Comparison of ENCODE assay signal across 20 cellular contexts in the genomic region with DNA sequence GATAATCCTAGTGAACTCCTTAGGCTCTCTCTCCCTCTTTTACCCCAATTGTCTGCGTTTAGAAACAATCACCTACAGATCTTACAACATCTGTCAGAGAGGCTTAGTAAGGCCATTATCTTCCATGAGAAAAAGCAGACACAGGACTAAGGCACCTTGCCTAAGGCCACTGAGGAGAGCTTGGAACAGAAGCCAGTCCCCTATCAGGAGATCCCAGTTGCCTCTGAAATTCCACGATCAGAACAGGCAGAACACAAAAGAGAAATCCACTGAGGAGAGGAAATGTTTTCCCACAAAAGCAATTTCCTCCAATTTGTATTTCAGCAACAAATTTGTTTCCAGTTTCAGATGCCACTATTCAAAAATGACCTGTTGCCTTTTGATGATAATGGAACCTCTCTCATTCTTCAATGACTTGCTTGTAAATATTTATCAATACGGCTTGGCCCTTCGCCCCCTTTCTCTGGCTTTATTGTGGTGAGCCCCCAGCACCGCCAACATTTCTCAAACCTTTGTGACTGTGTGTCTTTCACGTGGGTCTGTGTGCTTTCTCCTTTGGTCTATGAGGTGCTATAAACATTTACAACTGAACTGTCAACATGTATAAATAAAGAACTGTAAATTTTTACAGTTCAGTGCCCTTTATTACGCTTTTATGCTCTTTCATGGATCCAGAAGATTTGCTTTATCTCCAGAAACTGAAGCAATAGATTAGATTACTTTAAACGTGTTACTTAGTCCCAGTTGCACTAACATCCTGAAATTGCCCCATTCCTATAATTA.
DNase-seq lines count a peak whose midpoint lies in the region; ATAC-seq, FAIRE-seq and TF ChIP-seq lines count a peak whose summit lies in the region.
"Had no signal": no experiment of that assay in that cellular context is flagged by ENCODE, and none has a peak within 500 bp of the region (broad histone marks: within the 10 kb centered on the region; RNA-seq: fewer than 3 reads in every experiment).

No MANE protein-coding gene starts in this region.

- ATAC-seq in Right ventricle myocardium superior (ENCODE audit: poor library complexity), result peak; percentile 69
- ATAC-seq in Right ventricle myocardium inferior, result no peak
- ATAC-seq in mucosa of descending colon, result peak; percentile 95
- ATAC-seq: activated naive CD8-positive, alpha-beta T cell treated with anti-CD3 and anti-CD28 coated beads, Interleukin-2, amount 50 U/mL, for 24 hours; foreskin keratinocyte had no signal

- no peaks in the 10 kb centered on the region for H3K27me3 ChIP-seq in endothelial cell of umbilical vein (ENCODE audit: control insufficient read depth in 2 of 2, insufficient read depth in 2 of 2, low read length in 2 of 2)
- H3K27me3 ChIP-seq: foreskin keratinocyte had no signal

- peaks cover 24% of the 10 kb centered on the region for H3K4me1 ChIP-seq in endothelial cell of umbilical vein (ENCODE audit: control insufficient read depth, extremely low read depth, insufficient read depth, low read length)
- peaks cover 6% of the 10 kb centered on the region for H3K4me1 ChIP-seq in mucosa of descending colon (ENCODE audit: low read depth)
- H3K4me1 ChIP-seq: foreskin keratinocyte had no signal

- no peaks in the 10 kb centered on the region for H3K9me3 Mint-ChIP-seq in type B pancreatic cell

- H3K4me3 ChIP-seq in endothelial cell of umbilical vein (replicated peaks in 1 of 3; ENCODE audit: insufficient read depth in 1 of 3, low read depth in 1 of 3, low read length in 3 of 3), result no peak overlapping the region
- H3K4me3 ChIP-seq in mucosa of descending colon, result no peak overlapping the region

- H3K4me1 Mint-ChIP-seq in type B pancreatic cell (ENCODE audit: unreplicated experiment), result peaks cover 18% of the 10 kb centered on the region
- H3K4me1 Mint-ChIP-seq: activated naive CD8-positive, alpha-beta T cell treated with anti-CD3 and anti-CD28 coated beads, Interleukin-2, amount 50 U/mL, for 24 hours had no signal

- DNase-seq in Right ventricle myocardium superior, result no peak
- DNase-seq in Right ventricle myocardium inferior (ENCODE audit: missing footprints), result no peak
- peak; percentile 89 for DNase-seq in endothelial cell of umbilical vein (ENCODE audit: low read depth, low spot score)
- DNase-seq in mucosa of descending colon, result peak in 1 of 3 donors; percentile 52
- no peak for DNase-seq in type B pancreatic cell (ENCODE audit: extremely low spot score, unreplicated experiment)
- no peak for DNase-seq in stimulated activated CD4-positive, alpha-beta T cell treated with anti-CD3 and anti-CD28 coated beads, Interleukin-4, amount 100 ng/mL, for 1 hour
- no peak for DNase-seq in activated gamma-delta T cell (lab: John Stamatoyannopoulos, UW)
- no peak for DNase-seq in GOT3 (lab: John Stamatoyannopoulos, UW)
- DNase-seq: activated CD4-positive, alpha-beta T cell treated with anti-CD3 and anti-CD28 coated beads, Interleukin-2, amount 50 U/mL, for 4 hours; activated naive CD8-positive, alpha-beta T cell treated with anti-CD3 and anti-CD28 coated beads, Interleukin-2, amount 50 U/mL, for 24 hours; activated T-cell treated with anti-CD3 and anti-CD28 coated beads, Interleukin-2, amount 50 U/mL, for 48 hours; caudate nucleus; DMS53; foreskin keratinocyte; H7; NCI-H187; NCI-H446; occipital lobe had no signal

- H4K20me1 ChIP-seq in endothelial cell of umbilical vein (replicated peaks; ENCODE audit: control insufficient read depth, extremely low read depth, insufficient read depth, low read length), result no peaks in the 10 kb centered on the region

- H3K36me3 Mint-ChIP-seq in type B pancreatic cell, result no peaks in the 10 kb centered on the region

- TF ChIP-seq CTCF in endothelial cell of umbilical vein (IDR thresholded peaks at IDR 0.05; ENCODE audit: extremely low read depth in 1 of 2, insufficient read depth in 1 of 2, low read depth in 1 of 2, low read length in 2 of 2), result no peak
- no peak for TF ChIP-seq CTCF in mucosa of descending colon (IDR thresholded peaks at IDR 0.05)
- TF ChIP-seq CTCF in type B pancreatic cell (conservative IDR thresholded peaks at IDR 0.05), result no peak

- H3K27ac Mint-ChIP-seq in type B pancreatic cell, result peak overlapping the region; percentile 42
- H3K27ac Mint-ChIP-seq: activated naive CD8-positive, alpha-beta T cell treated with anti-CD3 and anti-CD28 coated beads, Interleukin-2, amount 50 U/mL, for 24 hours had no signal

- H2AFZ ChIP-seq in endothelial cell of umbilical vein (ENCODE audit: low read depth, low read length), result peak overlapping the region; percentile 65

- peak overlapping the region; percentile 33 for H3K9ac ChIP-seq in endothelial cell of umbilical vein (replicated peaks; ENCODE audit: extremely low read depth, insufficient read depth, low read length)

- no peaks in the 10 kb centered on the region for H3K79me2 ChIP-seq in endothelial cell of umbilical vein (ENCODE audit: control insufficient read depth, insufficient read depth, low read length)

- peak overlapping the region; percentile 15 for H3K4me3 Mint-ChIP-seq in type B pancreatic cell
- H3K4me3 Mint-ChIP-seq: activated naive CD8-positive, alpha-beta T cell treated with anti-CD3 and anti-CD28 coated beads, Interleukin-2, amount 50 U/mL, for 24 hours had no signal

- FAIRE-seq in endothelial cell of umbilical vein (lab: Jason Lieb, UNC), result peak; percentile 81
- FAIRE-seq: GM18507 had no signal

- BruUV-seq in endothelial cell of umbilical vein (replicated peaks; lab: Mats Ljungman, UMichigan), result TSS peak; percentile 45

- no peaks in the 10 kb centered on the region for H3K36me3 ChIP-seq in endothelial cell of umbilical vein (ENCODE audit: control insufficient read depth in 2 of 2, extremely low read depth in 1 of 2, insufficient read depth in 2 of 2, low read length in 2 of 2)
- no peaks in the 10 kb centered on the region for H3K36me3 ChIP-seq in mucosa of descending colon (ENCODE audit: low read depth)

- intact Hi-C loops in Right ventricle myocardium superior (cut with DNase I), result no loop called here
- intact Hi-C loops in Right ventricle myocardium inferior (cut with DNase I), result no loop called here
- intact Hi-C loops in endothelial cell of umbilical vein (cut with micrococcal nuclease), result loop anchor here (1.0 to 2.0 kb wide), 2 partner anchors 9 to 38 kb away; no protein-coding TSS in a partner anchor
- intact Hi-C loops in mucosa of descending colon (cut with DNase I, micrococcal nuclease), result no loop called here

- dilution Hi-C loops in endothelial cell of umbilical vein (cut with MboI; ENCODE audit: extremely low pct_ligation_motif_present, low sequenced_read_pairs), result no loop called here

- peaks cover 3% of the 10 kb centered on the region for H3K27me3 Mint-ChIP-seq in type B pancreatic cell

- peak overlapping the region; percentile 34 for H3K4me2 ChIP-seq in endothelial cell of umbilical vein (ENCODE audit: insufficient read depth, low read length)

- peak overlapping the region; percentile 73 for H3K27ac ChIP-seq in endothelial cell of umbilical vein (ENCODE audit: insufficient read depth, low read depth, low read length)
- H3K27ac ChIP-seq: C4-2B, foreskin keratinocyte had no signal

- H3K9me1 ChIP-seq in endothelial cell of umbilical vein (replicated peaks; ENCODE audit: control insufficient read depth, extremely low read depth, insufficient read depth, low read length), result no peaks in the 10 kb centered on the region

- TF ChIP-seq POLR2A in endothelial cell of umbilical vein (IDR thresholded peaks at IDR 0.05; ENCODE audit: low read depth, low read length), result peak; percentile 23

- POLR2A ChIA-PET in endothelial cell of umbilical vein (lab: Charles Lee), result interaction anchor here (0.8 kb wide), 1 partner anchor 44 kb away, joined by 3 read pairs; no protein-coding TSS in a partner anchor

- H3K9me3 ChIP-seq in endothelial cell of umbilical vein (replicated peaks; ENCODE audit: control insufficient read depth, insufficient read depth, low read length) (no peaks in the 10 kb centered on the region), mucosa of descending colon (no peaks in the 10 kb centered on the region)

- CTCF ChIA-PET in endothelial cell of umbilical vein (lab: Charles Lee), result interaction anchor here (1.2 kb wide), 2 partner anchors 9 to 39 kb away, joined by 3 to 4 read pairs; no protein-coding TSS in a partner anchor

TF ChIP-seq in endothelial cell of umbilical vein, 7 proteins besides CTCF, POLR2A, EP300 and RAD21:
- TF ChIP-seq POLR2AphosphoS5 (IDR thresholded peaks at IDR 0.05; ENCODE audit: insufficient read depth, low read depth, low read length) (no peak), EZH2 (IDR thresholded peaks at IDR 0.05; ENCODE audit: borderline replicate concordance, low read depth, low read length, severe bottlenecking) (no peak), GATA2 (IDR thresholded peaks at IDR 0.05; ENCODE audit: insufficient read depth, insufficient read length, low read depth, low read length) (no peak), FOS (IDR thresholded peaks at IDR 0.05; ENCODE audit: borderline replicate concordance, insufficient read depth, low read length) (no peak), MYC (IDR thresholded peaks at IDR 0.05; ENCODE audit: low read depth, low read length) (no peak), JUN (IDR thresholded peaks at IDR 0.05; ENCODE audit: borderline replicate concordance, insufficient read depth, insufficient read length, low read depth) (no peak)
- TF ChIP-seq, protein P1, sequence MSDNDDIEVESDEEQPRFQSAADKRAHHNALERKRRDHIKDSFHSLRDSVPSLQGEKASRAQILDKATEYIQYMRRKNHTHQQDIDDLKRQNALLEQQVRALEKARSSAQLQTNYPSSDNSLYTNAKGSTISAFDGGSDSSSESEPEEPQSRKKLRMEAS (IDR thresholded peaks at IDR 0.05; ENCODE audit: insufficient read depth, insufficient read length), result no peak
